Comparison of ENCODE assay signal across 8 cellular contexts in genomic region chr16:49857423-49858181, GRCh38. TPM values are rescaled to one million over a fixed set of nuclear protein-coding genes. Genes with fewer than 3 reads are reported as not detected.
DNase-seq lines count a peak whose midpoint lies in the region; ATAC-seq, FAIRE-seq and TF ChIP-seq lines count a peak whose summit lies in the region.

No MANE protein-coding gene starts in this region.

- no peak overlapping the region for H2AFZ ChIP-seq in fibroblast of lung (ENCODE audit: low read length)

- no peaks in the 10 kb centered on the region for H3K79me2 ChIP-seq in fibroblast of lung (ENCODE audit: control insufficient read depth, insufficient read depth, low read length)

- intact Hi-C loops in naive thymus-derived CD4-positive, alpha-beta T cell (cut with micrococcal nuclease): loop anchor here (5.0 to 10.0 kb wide), 4 partner anchors 210 to 947 kb away; partner anchors contain the start of gene HEATR3 (in 1 of the 2)

- H3K4me1 ChIP-seq in fibroblast of lung (ENCODE audit: control insufficient read depth, extremely low read depth, insufficient read depth, low read length): no peaks in the 10 kb centered on the region
- peaks cover 0 to 5% of the 10 kb centered on the region in 2 donors for H3K4me1 ChIP-seq in naive thymus-derived CD4-positive, alpha-beta T cell (ENCODE audit: control insufficient read depth in 2 of 2, insufficient read depth in 2 of 2, low read length in 2 of 2)

- peaks cover 0 to 1% (median 0%) of the 10 kb centered on the region in 11 donors for H3K9me3 Mint-ChIP-seq in naive thymus-derived CD4-positive, alpha-beta T cell

- H3K27me3 Mint-ChIP-seq in naive thymus-derived CD4-positive, alpha-beta T cell: peaks cover 12 to 67% (median 32%) of the 10 kb centered on the region in 5 donors

- FAIRE-seq in urothelium cell line (lab: Jason Lieb, UNC): no peak

- TF ChIP-seq CTCF in fibroblast of lung (conservative IDR thresholded peaks at IDR 0.05 in 1 of 2, IDR thresholded peaks at IDR 0.05 in 1 of 2; ENCODE audit: low read depth in 1 of 2, low read length in 2 of 2): peak; percentile 55 to 66

- H3K4me3 Mint-ChIP-seq in naive thymus-derived CD4-positive, alpha-beta T cell: peak overlapping the region; percentile 74 to 90 (median 84)

- peaks cover 0 to 20% (median 11%) of the 10 kb centered on the region in 7 donors for H3K4me1 Mint-ChIP-seq in naive thymus-derived CD4-positive, alpha-beta T cell

- H3K4me3 ChIP-seq in fibroblast of lung (replicated peaks in 1 of 4; ENCODE audit: control extremely low read depth in 1 of 4, insufficient read depth in 1 of 4, low read depth in 3 of 4, low read length in 4 of 4): peak overlapping the region; percentile 32 to 45 (median 38)
- H3K4me3 ChIP-seq in naive thymus-derived CD4-positive, alpha-beta T cell (ENCODE audit: low read length): peak overlapping the region; percentile 24

- H3K27me3 ChIP-seq in fibroblast of lung (ENCODE audit: control insufficient read depth, insufficient read depth, low read length): peaks cover 23% of the 10 kb centered on the region
- peaks cover 0 to 4% of the 10 kb centered on the region in 2 donors for H3K27me3 ChIP-seq in naive thymus-derived CD4-positive, alpha-beta T cell (ENCODE audit: control insufficient read depth in 2 of 2, insufficient read depth in 2 of 2, low read length in 2 of 2)

- H3K9ac ChIP-seq in fibroblast of lung (ENCODE audit: insufficient read depth, low read length): no peak overlapping the region

- no peak overlapping the region for H3K27ac Mint-ChIP-seq in naive thymus-derived CD4-positive, alpha-beta T cell

- POLR2A ChIA-PET in naive thymus-derived CD4-positive, alpha-beta T cell (lab: Charles Lee): no interaction called here

- H3K27ac ChIP-seq in fibroblast of lung (ENCODE audit: insufficient read depth, low read length): no peak overlapping the region
- H3K27ac ChIP-seq in naive thymus-derived CD4-positive, alpha-beta T cell (ENCODE audit: low read depth, low read length): no peak overlapping the region

- no peaks in the 10 kb centered on the region for H3K9me3 ChIP-seq in fibroblast of lung (ENCODE audit: control insufficient read depth, insufficient read depth, low read depth, low read length)
- H3K9me3 ChIP-seq in naive thymus-derived CD4-positive, alpha-beta T cell (ENCODE audit: control insufficient read depth in 2 of 3, low read length in 3 of 3): no peaks in the 10 kb centered on the region

- H4K20me1 ChIP-seq in fibroblast of lung (ENCODE audit: control insufficient read depth, extremely low read depth, insufficient read depth, low read length): no peaks in the 10 kb centered on the region

- ATAC-seq in naive thymus-derived CD4-positive, alpha-beta T cell: peak; percentile 46
- ATAC-seq in HG02759 (IDR thresholded peaks at IDR 0.05; ENCODE audit: unreplicated experiment): no peak

- no peaks in the 10 kb centered on the region for H3K36me3 Mint-ChIP-seq in naive thymus-derived CD4-positive, alpha-beta T cell

- no peaks in the 10 kb centered on the region for H3K36me3 ChIP-seq in fibroblast of lung (ENCODE audit: control insufficient read depth, insufficient read depth, low read length)
- no peaks in the 10 kb centered on the region for H3K36me3 ChIP-seq in naive thymus-derived CD4-positive, alpha-beta T cell (ENCODE audit: control insufficient read depth in 2 of 3, insufficient read depth in 3 of 3, low read length in 3 of 3)

- CTCF ChIA-PET in naive thymus-derived CD4-positive, alpha-beta T cell (lab: Charles Lee): interaction anchor here (0.8 to 2.1 kb wide), 2 partner anchors 8 to 19 kb away, joined by 3 to 8 read pairs; no protein-coding TSS in a partner anchor

- peak; percentile 27 for DNase-seq in SIG-M5 treated with dmso at 0.1 percent for 504 hours (lab: John Stamatoyannopoulos, UW; ENCODE audit: unreplicated experiment)
- DNase-seq in SIG-M5 (lab: John Stamatoyannopoulos, UW): no peak
- peak; percentile 32 to 69 for DNase-seq in NCI-H446 (lab: John Stamatoyannopoulos, UW)
- peak; percentile 75 for DNase-seq in activated CD8-positive, alpha-beta memory T cell treated with anti-CD3 and anti-CD28 coated beads for 24 hours
- DNase-seq in fibroblast of lung (ENCODE audit: low read depth in 2 of 2): peak; percentile 48 to 52
- DNase-seq in naive thymus-derived CD4-positive, alpha-beta T cell: peak; percentile 16 to 59 (median 37)
- peak; percentile 85 for DNase-seq in urothelium cell line (ENCODE audit: low spot score)

- peak overlapping the region; percentile 85 for H3K4me2 ChIP-seq in fibroblast of lung (ENCODE audit: extremely low read depth, insufficient read depth, low read length)

RNA-seq across cellular contexts. Expression of gene ZNF423, which starts 1.7 kb away (rescaled TPM):
- total RNA-seq in fibroblast of lung: 0.17 and 0.77 TPM in 2 replicates
- 0.07 and 0.24 TPM in 2 replicates for polyA plus RNA-seq in fibroblast of lung
- 0.15 and 0.31 TPM in 2 replicates for polyA plus RNA-seq in fibroblast of lung (2012)
- polyA minus RNA-seq in fibroblast of lung (ENCODE audit: low replicate concordance): 1.3 and 1.8 TPM in 2 replicates
- not detected for total RNA-seq in naive thymus-derived CD4-positive, alpha-beta T cell
- not detected for polyA plus RNA-seq in naive thymus-derived CD4-positive, alpha-beta T cell
